ENCODE assay signal across 1 cellular context in the genomic region with DNA sequence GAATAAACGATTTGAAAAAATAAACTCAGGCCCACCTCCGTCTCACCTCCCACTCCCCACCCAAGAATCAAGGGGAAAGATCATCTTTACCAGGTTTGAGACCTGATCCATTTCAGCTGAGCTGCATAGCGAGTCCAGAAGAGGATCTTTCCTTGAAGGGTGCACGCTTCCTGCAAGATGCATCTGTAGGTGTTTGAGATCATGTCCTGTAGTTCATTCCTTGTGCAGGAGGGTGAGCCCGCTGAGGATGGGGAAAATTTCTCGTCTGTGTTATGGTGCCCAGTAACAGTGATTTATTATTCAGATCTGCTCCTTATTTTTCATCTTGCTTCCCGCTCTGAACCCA.
A peak's percentile ranks its signal among the peaks of the same experiment; 100 is the strongest.
TF ChIP-seq lines count a peak whose summit lies in the region.

No MANE protein-coding gene starts in this region.

TF ChIP-seq in HepG2, 621 proteins besides CTCF, POLR2A, EP300 and RAD21:
- TF ChIP-seq FOXC1 (CRISPR knock-in tag; IDR thresholded peaks at IDR 0.05; ENCODE audit: borderline replicate concordance): 0 out of 2 replicates have a peak, but pooled peaks have one; percentile 30
- TF ChIP-seq HOXA7 (CRISPR knock-in tag; IDR thresholded peaks at IDR 0.05): 0 out of 2 replicates have a peak, but pooled peaks have one; percentile 5
- TF ChIP-seq RNF2 (conservative IDR thresholded peaks at IDR 0.05; ENCODE audit: low read depth): no peak
- 0 out of 2 replicates have a peak, but pooled peaks have one; percentile 1 for TF ChIP-seq CEBPG (CRISPR knock-in tag; IDR thresholded peaks at IDR 0.05)
- 0 out of 2 replicates have a peak, but pooled peaks have one; percentile 36 for TF ChIP-seq ZNF335 (CRISPR knock-in tag; IDR thresholded peaks at IDR 0.05)
- TF ChIP-seq MXD4 (CRISPR knock-in tag; IDR thresholded peaks at IDR 0.05): no peak
- 0 out of 2 replicates have a peak, but pooled peaks have one; percentile 4 for TF ChIP-seq ZSCAN29 (CRISPR knock-in tag; conservative IDR thresholded peaks at IDR 0.05)
- no peak for TF ChIP-seq CAMTA2 (CRISPR knock-in tag; IDR thresholded peaks at IDR 0.05; ENCODE audit: borderline replicate concordance)
- 0 out of 2 replicates have a peak, but pooled peaks have one; percentile 19 for TF ChIP-seq ZNF317 (CRISPR knock-in tag; IDR thresholded peaks at IDR 0.05)
- TF ChIP-seq DR1 (CRISPR knock-in tag; IDR thresholded peaks at IDR 0.05): 0 out of 2 replicates have a peak, but pooled peaks have one; percentile 14
- TF ChIP-seq ZFP36L2 (CRISPR knock-in tag; IDR thresholded peaks at IDR 0.05): no peak
- TF ChIP-seq CBX2 (IDR thresholded peaks at IDR 0.05; ENCODE audit: low read depth, low read length): no peak
- TF ChIP-seq CBX2 (CRISPR knock-in tag; IDR thresholded peaks at IDR 0.05; ENCODE audit: low read depth): no peak
- TF ChIP-seq CCDC6 (CRISPR knock-in tag; IDR thresholded peaks at IDR 0.05): 0 out of 2 replicates have a peak, but pooled peaks have one; percentile 49
- 0 out of 2 replicates have a peak, but pooled peaks have one; percentile 68 for TF ChIP-seq ZNF619 (CRISPR knock-in tag; IDR thresholded peaks at IDR 0.05)
- TF ChIP-seq, protein P1, sequence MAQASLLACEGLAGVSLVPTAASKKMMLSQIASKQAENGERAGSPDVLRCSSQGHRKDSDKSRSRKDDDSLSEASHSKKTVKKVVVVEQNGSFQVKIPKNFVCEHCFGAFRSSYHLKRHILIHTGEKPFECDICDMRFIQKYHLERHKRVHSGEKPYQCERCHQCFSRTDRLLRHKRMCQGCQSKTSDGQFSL (CRISPR knock-in tag; IDR thresholded peaks at IDR 0.05): 0 out of 2 replicates have a peak, but pooled peaks have one; percentile 14
- TF ChIP-seq ISL2 (CRISPR knock-in tag; IDR thresholded peaks at IDR 0.05): 0 out of 2 replicates have a peak, but pooled peaks have one; percentile 28
- TF ChIP-seq ZFP36L1 (CRISPR knock-in tag; IDR thresholded peaks at IDR 0.05): peak; percentile 49; the same call in 1 of the 2 replicates
